In the genomic region with DNA sequence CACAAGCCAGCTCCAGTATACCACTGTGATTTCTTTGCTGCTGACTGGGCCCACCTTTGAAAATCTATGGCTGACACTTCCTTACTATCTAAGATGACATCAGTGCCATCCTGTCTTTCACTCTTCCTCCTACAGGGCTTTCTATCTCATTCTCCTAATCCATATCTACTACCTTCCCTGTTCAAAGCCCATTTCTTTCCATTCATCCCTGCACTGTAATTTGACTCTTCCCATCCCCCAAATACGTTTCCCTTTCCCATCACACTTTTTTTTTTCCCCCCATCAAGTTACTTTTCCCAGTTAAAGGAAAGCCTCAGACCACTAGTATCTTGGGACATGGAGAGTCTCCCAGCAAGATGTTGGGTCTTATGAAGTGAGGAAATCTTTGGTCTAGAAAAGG, we compare ENCODE assay signal across 18 cellular contexts.
DNase-seq lines count a peak whose midpoint lies in the region; ATAC-seq and TF ChIP-seq lines count a peak whose summit lies in the region.
"Had no signal": no experiment of that assay in that cellular context is flagged by ENCODE, and none has a peak within 500 bp of the region (broad histone marks: within the 10 kb centered on the region; RNA-seq: fewer than 3 reads in every experiment).

No MANE protein-coding gene starts in this region.

- H3K4me1 Mint-ChIP-seq in CD4-positive, CD25-positive, alpha-beta regulatory T cell: peaks cover 31 to 55% (median 46%) of the 10 kb centered on the region in 4 donors
- H3K4me1 Mint-ChIP-seq in Calu3 (ENCODE audit: low read depth, unreplicated experiment): peaks cover 51% of the 10 kb centered on the region
- H3K4me1 Mint-ChIP-seq in central memory CD8-positive, alpha-beta T cell: peaks cover 60% of the 10 kb centered on the region
- peaks cover 59 to 69% (median 63%) of the 10 kb centered on the region in 3 donors for H3K4me1 Mint-ChIP-seq in naive B cell

- H3K27ac ChIP-seq in CD4-positive, CD25-positive, alpha-beta regulatory T cell (ENCODE audit: insufficient read depth, low read length, poor library complexity, severe bottlenecking): no peak overlapping the region
- H3K27ac ChIP-seq: A549, SJCRH30 had no signal

- intact Hi-C loops in Calu3 (cut with micrococcal nuclease; ENCODE audit: unreplicated experiment): no loop called here

- TF ChIP-seq CTCF in Calu3 (IDR thresholded peaks at IDR 0.05; ENCODE audit: unreplicated experiment): no peak

- no peak overlapping the region for H3K4me3 ChIP-seq in CD4-positive, CD25-positive, alpha-beta regulatory T cell (ENCODE audit: low read depth, low read length)
- H3K4me3 ChIP-seq: A549, MG63, SJCRH30 had no signal

- no peak overlapping the region for H3K4me3 Mint-ChIP-seq in CD4-positive, CD25-positive, alpha-beta regulatory T cell
- H3K4me3 Mint-ChIP-seq in Calu3 (ENCODE audit: low read depth, unreplicated experiment) (no peak overlapping the region), naive B cell (no peak overlapping the region)
- no peak overlapping the region for H3K4me3 Mint-ChIP-seq in central memory CD8-positive, alpha-beta T cell

- peaks cover 15% of the 10 kb centered on the region for H3K36me3 Mint-ChIP-seq in CD4-positive, CD25-positive, alpha-beta regulatory T cell
- H3K36me3 Mint-ChIP-seq in Calu3 (ENCODE audit: insufficient read depth, unreplicated experiment) (peaks cover 4% of the 10 kb centered on the region), naive B cell (peaks cover 5 to 6% of the 10 kb centered on the region in 2 donors)
- peaks cover 5% of the 10 kb centered on the region for H3K36me3 Mint-ChIP-seq in central memory CD8-positive, alpha-beta T cell (ENCODE audit: insufficient read depth)

- DNase-seq in CD4-positive, CD25-positive, alpha-beta regulatory T cell: no peak
- DNase-seq in Calu3 (no peak), naive B cell (no peak), NCI-H82 treated with DMSO at 0.1 percent for 48 hours (lab: John Stamatoyannopoulos, UW; ENCODE audit: unreplicated experiment) (no peak), NCI-H1417 (lab: John Stamatoyannopoulos, UW) (no peak), Ammon's horn (ENCODE audit: low spot score) (no peak)
- no peak for DNase-seq in central memory CD8-positive, alpha-beta T cell (ENCODE audit: low spot score in 2 of 2)
- DNase-seq: BE2C; MG63; NCI-H1048; NCI-H1436; NCI-H187 treated with DMSO at 0.1 percent for 48 hours; NCI-H2227 treated with DMSO at 0.1 percent for 48 hours; NCI-H510A treated with DMSO at 0.1 percent for 48 hours; NCI-H748 treated with DMSO at 0.1 percent for 48 hours; NK-92 treated with Interleukin-12 subunit alpha and Interleukin-12 subunit beta, amount 100 ng/mL, for 24 hours; SJCRH30 had no signal

- H3K27me3 ChIP-seq in CD4-positive, CD25-positive, alpha-beta regulatory T cell (ENCODE audit: control insufficient read depth, insufficient read depth, low read length): no peaks in the 10 kb centered on the region
- H3K27me3 ChIP-seq: BE2C, MG63, SJCRH30 had no signal

- no peaks in the 10 kb centered on the region for H3K27me3 Mint-ChIP-seq in CD4-positive, CD25-positive, alpha-beta regulatory T cell
- H3K27me3 Mint-ChIP-seq in Calu3 (ENCODE audit: unreplicated experiment): no peaks in the 10 kb centered on the region
- H3K27me3 Mint-ChIP-seq in central memory CD8-positive, alpha-beta T cell: no peaks in the 10 kb centered on the region
- no peaks in the 10 kb centered on the region for H3K27me3 Mint-ChIP-seq in naive B cell

- peaks cover 5% of the 10 kb centered on the region for H3K36me3 ChIP-seq in CD4-positive, CD25-positive, alpha-beta regulatory T cell (ENCODE audit: control insufficient read depth, insufficient read depth, low read length)
- H3K36me3 ChIP-seq: BE2C, MG63 had no signal

- H3K4me1 ChIP-seq in CD4-positive, CD25-positive, alpha-beta regulatory T cell (ENCODE audit: control insufficient read depth, insufficient read depth, low read length, poor library complexity, severe bottlenecking): no peaks in the 10 kb centered on the region
- H3K4me1 ChIP-seq: BE2C, SJCRH30 had no signal

- ATAC-seq in CD4-positive, CD25-positive, alpha-beta regulatory T cell (ENCODE audit: low read depth in 2 of 2): no peak
- ATAC-seq in central memory CD8-positive, alpha-beta T cell (replicated peaks; ENCODE audit: extremely low read depth, poor library complexity, severe bottlenecking): no peak
- no peak for ATAC-seq in naive B cell (ENCODE audit: low read depth in 2 of 2)
- ATAC-seq: A549 had no signal

- peak overlapping the region in 2 of 3 donors; percentile 83 to 87 for H3K27ac Mint-ChIP-seq in CD4-positive, CD25-positive, alpha-beta regulatory T cell
- H3K27ac Mint-ChIP-seq in Calu3 (ENCODE audit: unreplicated experiment) (peak overlapping the region; percentile 10), naive B cell (peak overlapping the region in 5 of 6 donors; percentile 31 to 76 (median 48))
- peak overlapping the region; percentile 5 for H3K27ac Mint-ChIP-seq in central memory CD8-positive, alpha-beta T cell (ENCODE audit: low read depth)

- no peaks in the 10 kb centered on the region for H3K9me3 Mint-ChIP-seq in CD4-positive, CD25-positive, alpha-beta regulatory T cell
- H3K9me3 Mint-ChIP-seq in Calu3 (ENCODE audit: low read depth, unreplicated experiment): no peaks in the 10 kb centered on the region
- H3K9me3 Mint-ChIP-seq in central memory CD8-positive, alpha-beta T cell: no peaks in the 10 kb centered on the region
- H3K9me3 Mint-ChIP-seq in naive B cell: no peaks in the 10 kb centered on the region

- CTCF ChIA-PET in Calu3 (lab: Charles Lee): interaction anchor here (0.7 kb wide), 1 partner anchor 186 kb away, joined by 5 read pairs; no protein-coding TSS in a partner anchor

- H3K9me3 ChIP-seq in CD4-positive, CD25-positive, alpha-beta regulatory T cell (ENCODE audit: control insufficient read depth in 2 of 2, low read length in 2 of 2): no peaks in the 10 kb centered on the region
- H3K9me3 ChIP-seq: A549, BE2C, MG63, SJCRH30 had no signal

- no TSS peak for BruUV-seq in Calu3 (replicated peaks; lab: Mats Ljungman, UMichigan)

Comparison
In these comparisons a context has a peak if more than half of its experiments do, and no peak if none do; other contexts are left out.
1. H3K27ac Mint-ChIP-seq: peak in every context shown above with its lines; median percentile 85 in CD4-positive, CD25-positive, alpha-beta regulatory T cell; 48 in naive B cell; 10 in Calu3; 5 in central memory CD8-positive, alpha-beta T cell.